In genomic region chr13:111666377-111666776, GRCh38 we compare ENCODE assay signal across 21 cellular contexts.
DNase-seq lines count a peak whose midpoint lies in the region; ATAC-seq, FAIRE-seq and TF ChIP-seq lines count a peak whose summit lies in the region.
"Had no signal": no experiment of that assay in that cellular context is flagged by ENCODE, and none has a peak within 500 bp of the region (broad histone marks: within the 10 kb centered on the region; RNA-seq: fewer than 3 reads in every experiment).

No MANE protein-coding gene starts in this region.

- no peaks in the 10 kb centered on the region for H3K4me1 Mint-ChIP-seq in naive thymus-derived CD4-positive, alpha-beta T cell
- H3K4me1 Mint-ChIP-seq: CD4-positive, alpha-beta memory T cell; GM23338 had no signal

- H3K9me3 ChIP-seq in H1 (ENCODE audit: insufficient read depth in 2 of 2, low read depth in 1 of 2, low read length in 1 of 2), result no peaks in the 10 kb centered on the region; a peak in 1 of 4 replicates
- no peaks in the 10 kb centered on the region for H3K9me3 ChIP-seq in naive thymus-derived CD4-positive, alpha-beta T cell (ENCODE audit: control insufficient read depth in 2 of 3, low read length in 3 of 3)
- H3K9me3 ChIP-seq: BLaER1 treated with 17β-estradiol and CSF1 and Interleukin-3, amounts not matched to agents 10 nM and 100 nM; Caco-2 had no signal

- no peaks in the 10 kb centered on the region for H3K79me1 ChIP-seq in H1 (ENCODE audit: low read depth, low read length)

- H3K9ac ChIP-seq in H1 (replicated peaks in 1 of 4; ENCODE audit: extremely low read depth in 1 of 4, low read depth in 3 of 4, low read length in 3 of 4), result no peak overlapping the region
- H3K9ac ChIP-seq: BLaER1 treated with 17β-estradiol and CSF1 and Interleukin-3, amounts not matched to agents 10 nM and 100 nM had no signal

- no peak for TF ChIP-seq EP300 in H1 (IDR thresholded peaks at IDR 0.05; ENCODE audit: borderline replicate concordance in 1 of 2, low read depth in 2 of 2, low read length in 2 of 2)

- H3K27ac Mint-ChIP-seq in naive thymus-derived CD4-positive, alpha-beta T cell, result no peak overlapping the region
- H3K27ac Mint-ChIP-seq: CD4-positive, alpha-beta memory T cell; GM23338 had no signal

- H3K27ac ChIP-seq in H1 (ENCODE audit: low read depth, low read length), result no peak overlapping the region
- H3K27ac ChIP-seq in naive thymus-derived CD4-positive, alpha-beta T cell (ENCODE audit: low read depth, low read length), result no peak overlapping the region
- H3K27ac ChIP-seq: BLaER1 treated with 17β-estradiol and CSF1 and Interleukin-3, amounts not matched to agents 10 nM and 100 nM had no signal

- H2AK5ac ChIP-seq in H1 (ENCODE audit: low read depth, low read length), result peak overlapping the region; percentile 79; the same call in 1 of the 2 replicates

- H2BK120ac ChIP-seq in H1 (replicated peaks; ENCODE audit: low read depth, low read length), result peak overlapping the region; percentile 33

- peak overlapping the region; percentile 15 for H4K5ac ChIP-seq in H1 (ENCODE audit: insufficient read length, low read depth, low read length)

- no peak overlapping the region for H2BK20ac ChIP-seq in H1 (ENCODE audit: low read length)

- no peak for TF ChIP-seq CTCF in H1 (IDR thresholded peaks at IDR 0.05; ENCODE audit: control extremely low read depth in 1 of 3, insufficient read depth in 1 of 3, low read depth in 1 of 3, low read length in 3 of 3)

- ATAC-seq in naive thymus-derived CD4-positive, alpha-beta T cell, result peak; percentile 24
- ATAC-seq in GM21390 (IDR thresholded peaks at IDR 0.05; ENCODE audit: unreplicated experiment), result no peak
- ATAC-seq: GM23338, Panc1 had no signal

- POLR2A ChIA-PET in H1 (lab: Charles Lee; ENCODE audit: partially characterized antibody), result no interaction called here
- POLR2A ChIA-PET in naive thymus-derived CD4-positive, alpha-beta T cell (lab: Charles Lee), result no interaction called here

- no peaks in the 10 kb centered on the region for H3K9me3 Mint-ChIP-seq in naive thymus-derived CD4-positive, alpha-beta T cell
- H3K9me3 Mint-ChIP-seq: GM23338 had no signal

- intact Hi-C loops in naive thymus-derived CD4-positive, alpha-beta T cell (cut with micrococcal nuclease), result no loop called here

- TF ChIP-seq RAD21 in H1 (IDR thresholded peaks at IDR 0.05 in 1 of 2, conservative IDR thresholded peaks at IDR 0.05 in 1 of 2; ENCODE audit: low read depth in 2 of 2, low read length in 2 of 2), result no peak

- H3K27me3 ChIP-seq in H1 (replicated peaks in 1 of 4; ENCODE audit: control insufficient read depth in 3 of 4, extremely low read depth in 1 of 4, insufficient read depth in 3 of 4, low read length in 3 of 4), result no peaks in the 10 kb centered on the region
- no peaks in the 10 kb centered on the region for H3K27me3 ChIP-seq in naive thymus-derived CD4-positive, alpha-beta T cell (ENCODE audit: control insufficient read depth in 2 of 2, insufficient read depth in 2 of 2, low read length in 2 of 2)
- H3K27me3 ChIP-seq: BLaER1 treated with 17β-estradiol and CSF1 and Interleukin-3, amounts not matched to agents 10 nM and 100 nM had no signal

- FAIRE-seq in H1 (lab: Jason Lieb, UNC), result no peak
- peak; percentile 99 for FAIRE-seq in urothelium cell line (lab: Jason Lieb, UNC)

- CTCF ChIA-PET in H1 (lab: Charles Lee; ENCODE audit: partially characterized antibody), result interaction anchor here (0.6 kb wide), 1 partner anchor 396 kb away, joined by 3 read pairs; no protein-coding TSS in a partner anchor
- CTCF ChIA-PET in naive thymus-derived CD4-positive, alpha-beta T cell (lab: Charles Lee), result no interaction called here

- H3K14ac ChIP-seq in H1 (ENCODE audit: insufficient read length), result peak overlapping the region; percentile 31

- H3K36me3 ChIP-seq in H1 (ENCODE audit: control insufficient read depth in 2 of 4, insufficient read depth in 4 of 4, low read length in 3 of 4), result no peaks in the 10 kb centered on the region; a peak in 1 of 8 replicates
- H3K36me3 ChIP-seq in naive thymus-derived CD4-positive, alpha-beta T cell (ENCODE audit: control insufficient read depth in 2 of 3, insufficient read depth in 3 of 3, low read length in 3 of 3), result no peaks in the 10 kb centered on the region
- H3K36me3 ChIP-seq: BLaER1 treated with 17β-estradiol and CSF1 and Interleukin-3, amounts not matched to agents 10 nM and 100 nM had no signal

- peak overlapping the region; percentile 96 for H3K23ac ChIP-seq in H1 (ENCODE audit: insufficient read length)

- H3K4me1 ChIP-seq in H1 (replicated peaks in 1 of 4; ENCODE audit: control insufficient read depth in 3 of 4, insufficient read depth in 4 of 4, low read length in 3 of 4), result peaks cover 0 to 8% (median 0%) of the 10 kb centered on the region in 4 experiments; a peak in 2 of 7 replicates
- H3K4me1 ChIP-seq in naive thymus-derived CD4-positive, alpha-beta T cell (ENCODE audit: control insufficient read depth in 2 of 2, insufficient read depth in 2 of 2, low read length in 2 of 2), result no peaks in the 10 kb centered on the region
- H3K4me1 ChIP-seq: Caco-2 had no signal

- peak overlapping the region; percentile 97 for H3K4ac ChIP-seq in H1 (replicated peaks; ENCODE audit: insufficient read length, low read depth, low read length)

- H3K4me3 ChIP-seq in H1 (ENCODE audit: extremely low read depth in 1 of 4, insufficient read depth in 2 of 4, low read depth in 3 of 4, low read length in 4 of 4), result no peak overlapping the region
- H3K4me3 ChIP-seq in naive thymus-derived CD4-positive, alpha-beta T cell (ENCODE audit: low read length), result no peak overlapping the region
- H3K4me3 ChIP-seq: BLaER1 treated with 17β-estradiol and CSF1 and Interleukin-3, amounts not matched to agents 10 nM and 100 nM; GM23338 had no signal

- H3K4me3 Mint-ChIP-seq in naive thymus-derived CD4-positive, alpha-beta T cell, result no peak overlapping the region
- H3K4me3 Mint-ChIP-seq: CD4-positive, alpha-beta memory T cell; GM23338 had no signal

- WGBS in H1 (ENCODE audit: extremely low coverage in 1 of 2, insufficient coverage in 1 of 2, insufficient read length in 1 of 2, insufficient replicate concordance in 2 of 2, low coverage in 1 of 2, low lambda C conversion rate in 2 of 2, missing lambda C conversion rate in 1 of 2), 2 experiments, result 83% methylated on average over 15 of the region's 15 CpGs; no CpG with 5 or more reads in 1 of the 2 experiments

- H3K79me2 ChIP-seq in H1 (ENCODE audit: control insufficient read depth in 1 of 2, insufficient read depth in 2 of 2, low read length in 2 of 2), result no peaks in the 10 kb centered on the region

- H3K4me2 ChIP-seq in H1 (ENCODE audit: insufficient read depth in 1 of 2, low read depth in 2 of 2, low read length in 2 of 2), result no peak overlapping the region
- H3K4me2 ChIP-seq: BLaER1 treated with 17β-estradiol and CSF1 and Interleukin-3, amounts not matched to agents 10 nM and 100 nM; GM23338 had no signal

- peaks cover 3% of the 10 kb centered on the region for H3K23me2 ChIP-seq in H1 (ENCODE audit: low read depth, low read length)

- H2BK15ac ChIP-seq in H1 (ENCODE audit: low read length), result 0 out of 2 replicates have a peak overlapping the region, but pooled peaks have one; percentile 88

- H4K91ac ChIP-seq in H1 (replicated peaks; ENCODE audit: insufficient read length, low read length), result peak overlapping the region; percentile 85

- peak overlapping the region; percentile 82; the same call in 1 of the 2 replicates for H2BK12ac ChIP-seq in H1 (ENCODE audit: low read depth, low read length)

- TF ChIP-seq POLR2A in H1 (IDR thresholded peaks at IDR 0.05; ENCODE audit: control extremely low read depth in 1 of 2, low read depth in 2 of 2, low read length in 2 of 2), result no peak

- H3K56ac ChIP-seq in H1 (replicated peaks; ENCODE audit: insufficient read length, low read depth, low read length), result no peak overlapping the region

- no peak overlapping the region; the same call in 1 of the 2 replicates for H4K8ac ChIP-seq in H1 (ENCODE audit: extremely low read depth, insufficient read depth, low read length)

- H2AFZ ChIP-seq in H1 (ENCODE audit: low read length), result no peak overlapping the region
- H2AFZ ChIP-seq: GM23338 had no signal

- H3K36me3 Mint-ChIP-seq in naive thymus-derived CD4-positive, alpha-beta T cell, result no peaks in the 10 kb centered on the region
- H3K36me3 Mint-ChIP-seq: CD4-positive, alpha-beta memory T cell had no signal

- peaks cover 0 to 15% (median 9%) of the 10 kb centered on the region in 5 donors for H3K27me3 Mint-ChIP-seq in naive thymus-derived CD4-positive, alpha-beta T cell

- peak; percentile 34 for DNase-seq in activated effector memory CD4-positive, alpha-beta T cell treated with anti-CD3 and anti-CD28 coated beads, Interleukin-2, amount 50 U/mL, for 16 hours
- DNase-seq in activated effector memory CD4-positive, alpha-beta T cell treated with Interleukin-2 at 50 U/mL for 16 hours, result no peak
- DNase-seq in H1 (ENCODE audit: low read depth in 1 of 2, low spot score in 2 of 2) (peak in 1 of 2 experiments; percentile 34), urothelium cell line (ENCODE audit: low spot score) (no peak), OCI-M2 (lab: John Stamatoyannopoulos, UW; ENCODE audit: unreplicated experiment) (no peak)
- no peak for DNase-seq in naive thymus-derived CD4-positive, alpha-beta T cell
- DNase-seq in effector CD4-positive, alpha-beta T cell, result no peak
- DNase-seq: 8988T; Caco-2; CD4-positive, alpha-beta memory T cell; DMS 273 treated with DMSO at 0.1 percent for 48 hours; DMS79 treated with DMSO at 0.1 percent for 48 hours; KG1; NCI-H1092; NCI-H1436; NCI-H1930; NCI-H510A had no signal

- H4K20me1 ChIP-seq in H1 (replicated peaks in 1 of 2; ENCODE audit: control insufficient read depth in 1 of 2, insufficient read depth in 2 of 2, low read length in 2 of 2), result peaks cover 0 to 4% of the 10 kb centered on the region in 2 experiments

- H3K18ac ChIP-seq in H1 (ENCODE audit: extremely low read depth, low read length), result no peak overlapping the region

- H2BK5ac ChIP-seq in H1 (ENCODE audit: low read depth, low read length), result peak overlapping the region; percentile 67; the same call in 1 of the 2 replicates

TF ChIP-seq in H1, 55 proteins besides CTCF, POLR2A, EP300 and RAD21:
- no peak for TF ChIP-seq USF2 (IDR thresholded peaks at IDR 0.05; ENCODE audit: low read length)
- TF ChIP-seq KDM1A (IDR thresholded peaks at IDR 0.05; ENCODE audit: borderline replicate concordance, low read length), result peak; percentile 53; the same call in 1 of the 2 replicates
- TF ChIP-seq CHD1 (IDR thresholded peaks at IDR 0.05; ENCODE audit: low read depth, low read length), result no peak
